In the genomic region with DNA sequence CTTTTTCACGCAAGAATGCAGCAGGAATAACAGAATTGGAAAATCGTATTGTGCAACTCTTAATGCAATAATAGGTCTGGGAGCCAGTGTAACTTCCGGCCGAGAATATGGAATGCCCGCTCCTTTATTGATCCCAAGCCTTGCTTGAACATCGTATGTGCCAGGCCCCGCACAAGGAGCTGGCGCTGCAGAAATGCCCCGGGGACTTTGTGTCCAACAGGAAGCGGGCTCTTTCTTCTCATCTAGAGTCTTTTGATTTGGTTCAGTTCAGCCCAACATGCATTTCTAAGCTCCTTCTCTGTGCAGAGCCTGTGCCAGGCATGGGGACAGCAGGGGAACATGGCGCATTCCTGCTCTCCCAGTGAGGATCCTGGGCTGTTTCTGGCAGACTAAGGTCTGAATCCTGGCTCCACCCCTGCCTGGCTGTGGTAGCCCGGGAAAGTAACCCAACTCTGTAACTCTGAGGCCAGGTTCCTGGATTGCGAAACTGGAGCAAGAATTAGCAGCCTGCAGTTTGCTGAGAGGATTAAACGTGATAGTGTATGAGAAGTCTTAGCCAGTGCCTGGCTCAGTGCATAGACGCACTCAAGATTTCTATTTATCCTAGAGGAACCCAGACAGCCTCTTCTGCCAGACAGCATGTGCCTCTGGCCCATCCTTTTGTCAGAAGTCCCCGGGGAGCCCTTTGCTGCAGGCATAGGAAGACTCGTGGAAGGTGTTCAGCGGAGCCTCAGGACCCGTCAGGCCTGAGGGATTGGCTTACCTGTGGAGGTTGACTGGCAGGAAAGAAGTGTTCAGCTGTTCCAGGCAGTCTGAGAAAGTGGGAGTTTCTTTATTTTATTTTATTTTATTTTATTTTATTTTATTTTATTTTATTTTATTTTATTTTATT, we compare ENCODE assay signal across 10 cellular contexts. TPM values are rescaled to one million over a fixed set of nuclear protein-coding genes. Genes with fewer than 3 reads are reported as not detected.
A peak's percentile ranks its signal among the peaks of the same experiment; 100 is the strongest.
DNase-seq lines count a peak whose midpoint lies in the region; FAIRE-seq and TF ChIP-seq lines count a peak whose summit lies in the region.
"Had no signal": no experiment of that assay in that cellular context is flagged by ENCODE, and none has a peak within 500 bp of the region (broad histone marks: within the 10 kb centered on the region; RNA-seq: fewer than 3 reads in every experiment).

No MANE protein-coding gene starts in this region.

- FAIRE-seq in urothelium cell line (lab: Jason Lieb, UNC), result no peak

- H3K27ac ChIP-seq in ascending aorta, result peak overlapping the region; percentile 0 to 5
- H3K27ac ChIP-seq: neutrophil had no signal

- H3K36me3 ChIP-seq in ascending aorta, result no peaks in the 10 kb centered on the region
- H3K36me3 ChIP-seq: neutrophil had no signal

- no peaks in the 10 kb centered on the region for H3K9me3 ChIP-seq in ascending aorta
- H3K9me3 ChIP-seq: neutrophil had no signal

- TF ChIP-seq CTCF in ascending aorta (IDR thresholded peaks at IDR 0.05), result no peak

- DNase-seq in NCI-H345 (lab: John Stamatoyannopoulos, UW) (peak; percentile 15), NCI-H345 treated with DMSO at 0.1 percent for 48 hours (lab: John Stamatoyannopoulos, UW; ENCODE audit: unreplicated experiment) (no peak), ascending aorta (ENCODE audit: low spot score in 2 of 2) (peak in 1 of 2 donors; percentile 77), kidney tubule cell (ENCODE audit: low spot score) (peak; percentile 30), urothelium cell line (ENCODE audit: low spot score) (peak; percentile 34), NCI-H2227 (lab: John Stamatoyannopoulos, UW; ENCODE audit: unreplicated experiment) (no peak), NCI-H1092 (lab: John Stamatoyannopoulos, UW) (no peak), NCI-H1048 (lab: John Stamatoyannopoulos, UW) (no peak)

- H3K4me3 ChIP-seq in ascending aorta, result peak overlapping the region in 1 of 2 donors; percentile 25

- intact Hi-C loops in ascending aorta (cut with DNase I), result no loop called here

- H3K27me3 ChIP-seq in ascending aorta, result no peaks in the 10 kb centered on the region
- H3K27me3 ChIP-seq: neutrophil had no signal

- peaks cover 0 to 10% of the 10 kb centered on the region in 2 donors for H3K4me1 ChIP-seq in ascending aorta

RNA-seq across cellular contexts. Expression of a gene that starts 1.0 kb away (rescaled TPM):
- not detected for total RNA-seq in ascending aorta
- total RNA-seq: B cell had no signal

RNA-seq across cellular contexts. Expression of a gene that starts 46.0 kb away (rescaled TPM):
- total RNA-seq in ascending aorta, result 5.1 TPM

RNA-seq across cellular contexts. Expression of a gene that starts 46.2 kb away (rescaled TPM):
- 51.2 TPM for total RNA-seq in ascending aorta

Comparison
In these comparisons a context has a peak if more than half of its experiments do, and no peak if none do; other contexts are left out.
1. DNase-seq: peak in NCI-H345 (single experiment), kidney tubule cell (single experiment) and urothelium cell line (single experiment); none in NCI-H345 treated with DMSO at 0.1 percent for 48 hours (single experiment), NCI-H2227 (single experiment), NCI-H1092 (single experiment) and NCI-H1048 (single experiment).